1 cellular context compared by ENCODE assay signal in the genomic region with DNA sequence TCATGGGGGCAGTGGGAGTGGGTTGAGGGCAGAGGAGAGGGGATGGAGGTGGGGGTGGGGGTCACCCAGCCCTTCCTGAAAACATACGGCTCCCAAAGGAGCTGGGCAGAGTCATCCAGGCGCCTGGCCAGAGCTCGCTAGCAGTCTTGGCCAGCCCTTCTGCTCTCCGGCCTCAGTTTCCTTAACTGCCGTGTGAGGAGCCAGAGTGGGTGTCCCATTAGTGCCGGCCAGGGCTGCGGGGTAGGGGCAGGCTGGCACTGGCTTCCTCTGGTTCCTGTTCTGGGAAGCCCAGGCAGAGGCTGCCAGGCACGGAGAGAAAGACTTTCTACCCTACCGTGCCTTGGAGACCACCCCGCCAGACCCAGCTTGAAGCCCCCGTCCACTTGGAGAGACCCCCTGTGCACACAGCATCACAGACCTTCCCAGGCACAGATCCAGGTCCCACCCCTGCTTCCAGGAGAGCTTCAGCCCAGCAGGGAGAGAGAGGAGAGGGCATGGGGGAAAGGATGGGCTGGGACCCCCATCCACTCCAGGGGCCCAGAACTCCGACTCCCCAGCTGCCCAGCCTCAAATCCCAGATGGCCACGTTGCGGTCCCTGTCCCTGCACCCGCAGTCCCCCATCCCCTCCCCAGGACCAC.
TF ChIP-seq lines count a peak whose summit lies in the region.

No MANE protein-coding gene starts in this region.

TF ChIP-seq in WTC11, 78 proteins besides CTCF, POLR2A, EP300 and RAD21 (continued from another document):
- TF ChIP-seq, protein P1, sequence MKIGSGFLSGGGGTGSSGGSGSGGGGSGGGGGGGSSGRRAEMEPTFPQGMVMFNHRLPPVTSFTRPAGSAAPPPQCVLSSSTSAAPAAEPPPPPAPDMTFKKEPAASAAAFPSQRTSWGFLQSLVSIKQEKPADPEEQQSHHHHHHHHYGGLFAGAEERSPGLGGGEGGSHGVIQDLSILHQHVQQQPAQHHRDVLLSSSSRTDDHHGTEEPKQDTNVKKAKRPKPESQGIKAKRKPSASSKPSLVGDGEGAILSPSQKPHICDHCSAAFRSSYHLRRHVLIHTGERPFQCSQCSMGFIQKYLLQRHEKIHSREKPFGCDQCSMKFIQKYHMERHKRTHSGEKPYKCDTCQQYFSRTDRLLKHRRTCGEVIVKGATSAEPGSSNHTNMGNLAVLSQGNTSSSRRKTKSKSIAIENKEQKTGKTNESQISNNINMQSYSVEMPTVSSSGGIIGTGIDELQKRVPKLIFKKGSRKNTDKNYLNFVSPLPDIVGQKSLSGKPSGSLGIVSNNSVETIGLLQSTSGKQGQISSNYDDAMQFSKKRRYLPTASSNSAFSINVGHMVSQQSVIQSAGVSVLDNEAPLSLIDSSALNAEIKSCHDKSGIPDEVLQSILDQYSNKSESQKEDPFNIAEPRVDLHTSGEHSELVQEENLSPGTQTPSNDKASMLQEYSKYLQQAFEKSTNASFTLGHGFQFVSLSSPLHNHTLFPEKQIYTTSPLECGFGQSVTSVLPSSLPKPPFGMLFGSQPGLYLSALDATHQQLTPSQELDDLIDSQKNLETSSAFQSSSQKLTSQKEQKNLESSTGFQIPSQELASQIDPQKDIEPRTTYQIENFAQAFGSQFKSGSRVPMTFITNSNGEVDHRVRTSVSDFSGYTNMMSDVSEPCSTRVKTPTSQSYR (CRISPR knock-in tag; IDR thresholded peaks at IDR 0.05) = no peak
- TF ChIP-seq, protein P2, sequence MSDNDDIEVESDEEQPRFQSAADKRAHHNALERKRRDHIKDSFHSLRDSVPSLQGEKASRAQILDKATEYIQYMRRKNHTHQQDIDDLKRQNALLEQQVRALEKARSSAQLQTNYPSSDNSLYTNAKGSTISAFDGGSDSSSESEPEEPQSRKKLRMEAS (CRISPR knock-in tag; IDR thresholded peaks at IDR 0.05) = no peak
- no peak for TF ChIP-seq EMX1 (CRISPR knock-in tag; IDR thresholded peaks at IDR 0.05)
